Comparison of ENCODE assay signal across 28 cellular contexts in the genomic region with DNA sequence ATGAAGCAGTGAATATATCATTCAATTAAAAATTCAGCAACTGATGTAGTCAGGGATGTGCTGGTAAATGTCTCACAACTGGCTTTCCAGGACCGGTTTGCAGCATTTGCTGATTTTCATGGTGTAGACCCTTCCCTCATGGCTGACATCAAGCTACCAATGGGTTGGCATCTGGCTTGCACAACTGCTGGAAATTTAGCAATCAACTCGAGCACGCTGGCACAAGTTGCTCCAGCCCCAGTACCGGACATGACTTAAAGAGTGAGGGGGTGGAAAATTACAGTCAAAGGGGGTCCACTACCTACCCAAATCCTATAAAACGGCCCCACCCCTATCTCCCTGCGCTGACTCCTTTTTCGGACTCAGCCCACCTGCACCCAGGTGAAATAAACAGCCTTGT.
"Had no signal": no experiment of that assay in that cellular context is flagged by ENCODE, and none has a peak within 500 bp of the region (broad histone marks: within the 10 kb centered on the region; RNA-seq: fewer than 3 reads in every experiment).

No MANE protein-coding gene starts in this region.

- DNase-seq: natural killer cell; occipital lobe; ovary; posterior cingulate gyrus; psoas muscle; right cardiac atrium; right lobe of liver; sigmoid colon; small intestine; stimulated activated CD4-positive, alpha-beta T cell treated with anti-CD3 and anti-CD28 coated beads, Interleukin-15, amount 100 ng/mL, for 24 hours; stimulated activated CD4-positive, alpha-beta T cell treated with anti-CD3 and anti-CD28 coated beads, Interleukin-2, amount 100 ng/mL, for 24 hours; stimulated activated CD4-positive, alpha-beta T cell treated with anti-CD3 and anti-CD28 coated beads, Interleukin-2, amount 100 ng/mL, for 48 hours; stimulated activated CD4-positive, alpha-beta T cell treated with anti-CD3 and anti-CD28 coated beads, Interleukin-4, amount 100 ng/mL, for 24 hours; stimulated activated naive B cell treated with anti-CD40 and anti-IgM and Interleukin-4, amounts not matched to agents 10 μg/mL and 1 μg/mL and 100 μg/mL, for 72 hours; stimulated activated naive CD4-positive, alpha-beta T cell treated with Interleukin-2 at 50 U/mL for 16 hours; stomach; thyroid gland; upper lobe of right lung; uterus had no signal

- H3K9me3 ChIP-seq: ovary, psoas muscle, right lobe of liver, sigmoid colon, thoracic aorta, thyroid gland, upper lobe of right lung, uterus had no signal

- H3K36me3 ChIP-seq: neural progenitor cell, ovary, right lobe of liver, sigmoid colon, stomach, thoracic aorta, thyroid gland, tibial nerve, upper lobe of right lung, uterus had no signal

- FAIRE-seq: small intestine had no signal

- H3K27ac Mint-ChIP-seq: natural killer cell; nephron; neural progenitor cell; progenitor cell of endocrine pancreas; stimulated activated effector memory CD8-positive, alpha-beta T cell treated with anti-CD3 and anti-CD28 coated beads, Interleukin-12 subunit alpha, Interleukin-12 subunit beta, amount 100 ng/mL, for 72 hours; stimulated activated naive B cell treated with anti-CD40 and anti-IgM and Interleukin-4, amounts not matched to agents 10 μg/mL and 1 μg/mL and 100 μg/mL, for 72 hours; stimulated activated naive CD8-positive, alpha-beta T cell treated with anti-CD3 and anti-CD28 coated beads, Interleukin-15, Interleukin-2, amounts not matched to agents 100 ng/mL and 50 ng/mL, for 24 hours; type B pancreatic cell had no signal

- H3K27me3 ChIP-seq: neural progenitor cell, ovary, right lobe of liver, sigmoid colon, stomach, thyroid gland, tibial nerve, upper lobe of right lung, uterus had no signal

- H3K9me3 Mint-ChIP-seq: stimulated activated naive CD8-positive, alpha-beta T cell treated with anti-CD3 and anti-CD28 coated beads, Interleukin-15, Interleukin-2, amounts not matched to agents 100 ng/mL and 50 ng/mL, for 24 hours; type B pancreatic cell had no signal

- H3K27ac ChIP-seq: neural progenitor cell, ovary, parathyroid adenoma, psoas muscle, right lobe of liver, sigmoid colon, stomach, thoracic aorta, thyroid gland, tibial nerve, upper lobe of right lung, uterus had no signal

- H3K4me1 Mint-ChIP-seq: natural killer cell; stimulated activated effector memory CD8-positive, alpha-beta T cell treated with anti-CD3 and anti-CD28 coated beads, Interleukin-12 subunit alpha, Interleukin-12 subunit beta, amount 100 ng/mL, for 72 hours; stimulated activated naive B cell treated with anti-CD40 and anti-IgM and Interleukin-4, amounts not matched to agents 10 μg/mL and 1 μg/mL and 100 μg/mL, for 72 hours had no signal

- H3K79me2 ChIP-seq: parathyroid adenoma had no signal

- H3K4me2 ChIP-seq: neural progenitor cell had no signal

- ATAC-seq: natural killer cell; psoas muscle; right cardiac atrium; right lobe of liver; stimulated activated effector memory CD8-positive, alpha-beta T cell treated with anti-CD3 and anti-CD28 coated beads, Interleukin-12 subunit alpha, Interleukin-12 subunit beta, amount 100 ng/mL, for 72 hours; stimulated activated naive B cell treated with anti-CD40 and anti-IgM and Interleukin-4, amounts not matched to agents 10 μg/mL and 1 μg/mL and 100 μg/mL, for 72 hours; upper lobe of right lung had no signal

- H3K27me3 Mint-ChIP-seq: stimulated activated naive B cell treated with anti-CD40 and anti-IgM and Interleukin-4, amounts not matched to agents 10 μg/mL and 1 μg/mL and 100 μg/mL, for 72 hours had no signal

- H3K9ac ChIP-seq: neural progenitor cell, parathyroid adenoma had no signal

- H2AFZ ChIP-seq: neural progenitor cell, parathyroid adenoma had no signal

- H3K36me3 Mint-ChIP-seq: neural progenitor cell; stimulated activated effector memory CD8-positive, alpha-beta T cell treated with anti-CD3 and anti-CD28 coated beads, Interleukin-12 subunit alpha, Interleukin-12 subunit beta, amount 100 ng/mL, for 72 hours; stimulated activated naive B cell treated with anti-CD40 and anti-IgM and Interleukin-4, amounts not matched to agents 10 μg/mL and 1 μg/mL and 100 μg/mL, for 72 hours; type B pancreatic cell had no signal

- H3K4me3 ChIP-seq: neural progenitor cell, ovary, psoas muscle, right lobe of liver, sigmoid colon, stomach, thoracic aorta, thyroid gland, tibial nerve, upper lobe of right lung, uterus had no signal

- H3K4me3 Mint-ChIP-seq: natural killer cell; nephron; neural progenitor cell; stimulated activated effector memory CD8-positive, alpha-beta T cell treated with anti-CD3 and anti-CD28 coated beads, Interleukin-12 subunit alpha, Interleukin-12 subunit beta, amount 100 ng/mL, for 72 hours; stimulated activated naive B cell treated with anti-CD40 and anti-IgM and Interleukin-4, amounts not matched to agents 10 μg/mL and 1 μg/mL and 100 μg/mL, for 72 hours; stimulated activated naive CD8-positive, alpha-beta T cell treated with anti-CD3 and anti-CD28 coated beads, Interleukin-15, Interleukin-2, amounts not matched to agents 100 ng/mL and 50 ng/mL, for 24 hours; type B pancreatic cell had no signal

- H3K4me1 ChIP-seq: neural progenitor cell, parathyroid adenoma, psoas muscle, right lobe of liver, sigmoid colon, stomach, thyroid gland, tibial nerve, upper lobe of right lung, uterus had no signal
